Comparison of ENCODE assay signal across 18 cellular contexts in genomic region chr3:179964867-179965266, GRCh38.
DNase-seq lines count a peak whose midpoint lies in the region; FAIRE-seq and TF ChIP-seq lines count a peak whose summit lies in the region.
"Had no signal": no experiment of that assay in that cellular context is flagged by ENCODE, and none has a peak within 500 bp of the region (broad histone marks: within the 10 kb centered on the region; RNA-seq: fewer than 3 reads in every experiment).

No MANE protein-coding gene starts in this region.

- no peak for TF ChIP-seq POLR2A in GM12891 (IDR thresholded peaks at IDR 0.05; ENCODE audit: low read depth, low read length)

- DNase-seq in GM12891 (ENCODE audit: insufficient read length, low spot score): no peak
- no peak for DNase-seq in Karpas-422
- no peak for DNase-seq in dorsolateral prefrontal cortex
- no peak for DNase-seq in activated CD8-positive, alpha-beta memory T cell treated with anti-CD3 and anti-CD28 coated beads, Interleukin-2, amount 50 U/mL, for 4 hours
- no peak for DNase-seq in DMS79 (lab: John Stamatoyannopoulos, UW)
- no peak for DNase-seq in AG08395 (ENCODE audit: low spot score)
- DNase-seq: ACHN; AML-193; Caco-2; CD4-positive, alpha-beta T cell; GF-D8; GM23248 had no signal

- H3K36me3 ChIP-seq in Karpas-422 (ENCODE audit: insufficient read depth, low read length): no peaks in the 10 kb centered on the region
- H3K36me3 ChIP-seq: HAP-1 had no signal

- H3K4me1 ChIP-seq in Karpas-422 (ENCODE audit: low read length): peaks cover 97% of the 10 kb centered on the region
- H3K4me1 ChIP-seq: Caco-2, HAP-1 had no signal

- H2AFZ ChIP-seq in Karpas-422 (ENCODE audit: low read length): peak overlapping the region; percentile 25; the same call in 1 of the 2 replicates
- H2AFZ ChIP-seq: GM23248 had no signal

- no peaks in the 10 kb centered on the region for H3K9me3 ChIP-seq in Karpas-422 (ENCODE audit: low read length)
- H3K9me3 ChIP-seq: Caco-2, HAP-1 had no signal

- TF ChIP-seq CTCF in dorsolateral prefrontal cortex (IDR thresholded peaks at IDR 0.05 in 54 of 56, conservative IDR thresholded peaks at IDR 0.05 in 2 of 56; ENCODE audit: low read depth in 1 of 56, partially characterized antibody in 56 of 56): no peak

- H3K27me3 ChIP-seq in Karpas-422 (ENCODE audit: low read length) (no peaks in the 10 kb centered on the region), dorsolateral prefrontal cortex (no peaks in the 10 kb centered on the region)

- H3K9ac ChIP-seq in Karpas-422 (ENCODE audit: low read length): no peak overlapping the region; the same call in 1 of the 2 replicates
- H3K9ac ChIP-seq: GM23248 had no signal

- H3K9me2 ChIP-seq in Karpas-422 (replicated peaks; ENCODE audit: insufficient read depth, low read length): no peaks in the 10 kb centered on the region

- H3K4me3 ChIP-seq in Karpas-422 (ENCODE audit: low read length) (no peak overlapping the region), dorsolateral prefrontal cortex (no peak overlapping the region)
- H3K4me3 ChIP-seq: GM12878, GM23248, HAP-1 had no signal

- no peaks in the 10 kb centered on the region for H3K79me2 ChIP-seq in Karpas-422 (ENCODE audit: low read length)

- H4K20me1 ChIP-seq in Karpas-422 (ENCODE audit: insufficient read depth, low read depth, low read length): no peaks in the 10 kb centered on the region

- peak; percentile 9 for FAIRE-seq in GM12891 (lab: Jason Lieb, UNC)
- FAIRE-seq: A204.1, D721Med, GM12878, HepG2 had no signal

- peak overlapping the region; percentile 99 for H3K27ac ChIP-seq in Karpas-422 (ENCODE audit: low read length)
- H3K27ac ChIP-seq in dorsolateral prefrontal cortex: peak overlapping the region in 50 of 59 donors; percentile 4 to 100 (median 64)
- H3K27ac ChIP-seq: C4-2B, GM23248 had no signal

- H3K4me2 ChIP-seq in Karpas-422 (ENCODE audit: low read depth, low read length, poor library complexity, severe bottlenecking): no peak overlapping the region

- intact Hi-C loops in dorsolateral prefrontal cortex (cut with DNase I): no loop called here

TF ChIP-seq in GM12891, 5 proteins besides CTCF, POLR2A, EP300 and RAD21:
- TF ChIP-seq POLR2AphosphoS5 (IDR thresholded peaks at IDR 0.05; ENCODE audit: low read depth, low read length) (no peak), POU2F2 (IDR thresholded peaks at IDR 0.05; ENCODE audit: low read depth, low read length) (no peak), TAF1 (IDR thresholded peaks at IDR 0.05; ENCODE audit: low read depth, low read length) (no peak), PAX5 (IDR thresholded peaks at IDR 0.05; ENCODE audit: insufficient read depth, low read length, severe bottlenecking) (no peak), SPI1 (IDR thresholded peaks at IDR 0.05; ENCODE audit: low read depth, low read length) (no peak)
